Comparison of ENCODE assay signal across 1 cellular context in genomic region chr5:1333286-1333685, GRCh38.
TF ChIP-seq lines count a peak whose summit lies in the region.

No MANE protein-coding gene starts in this region.

TF ChIP-seq in HepG2, 621 proteins besides CTCF, POLR2A, EP300 and RAD21:
- TF ChIP-seq ZKSCAN8 (CRISPR knock-in tag; IDR thresholded peaks at IDR 0.05; ENCODE audit: borderline replicate concordance), result 0 out of 2 replicates have a peak, but pooled peaks have one; percentile 31
